27 cellular contexts compared by ENCODE assay signal in genomic region chr1:11492235-11492634, GRCh38. TPM values are rescaled to one million over a fixed set of nuclear protein-coding genes. Genes with fewer than 3 reads are reported as not detected.
DNase-seq lines count a peak whose midpoint lies in the region; ATAC-seq, FAIRE-seq and TF ChIP-seq lines count a peak whose summit lies in the region.
"Had no signal": no experiment of that assay in that cellular context is flagged by ENCODE, and none has a peak within 500 bp of the region (broad histone marks: within the 10 kb centered on the region; RNA-seq: fewer than 3 reads in every experiment).

No MANE protein-coding gene starts in this region.

- H3K27ac ChIP-seq in HepG2 (ENCODE audit: extremely low read length, insufficient read depth, low read length) (no peak overlapping the region), H9 (ENCODE audit: insufficient read length, low read depth, low read length) (no peak overlapping the region)
- H3K27ac ChIP-seq: 22Rv1; A549; BLaER1 treated with 17β-estradiol and CSF1 and Interleukin-3, amounts not matched to agents 10 nM and 100 nM; GM23248 had no signal

- no peak overlapping the region for H4K5ac ChIP-seq in H9 (ENCODE audit: insufficient read length, low read depth, low read length)

- H3K4me1 Mint-ChIP-seq in H9 = peaks cover 10 to 41% of the 10 kb centered on the region in 2 experiments
- H3K4me1 Mint-ChIP-seq: CD14-positive monocyte; CD8-positive, alpha-beta memory T cell had no signal

- no peak overlapping the region for H2BK15ac ChIP-seq in H9 (ENCODE audit: low read depth, low read length)

- no peaks in the 10 kb centered on the region for H3K79me1 ChIP-seq in H9 (ENCODE audit: insufficient read depth, low read depth, low read length, poor library complexity, severe bottlenecking)

- no peak overlapping the region for H2BK120ac ChIP-seq in H9 (ENCODE audit: low read depth, low read length, poor library complexity, severe bottlenecking)

- H2AFZ ChIP-seq in HepG2 (ENCODE audit: low read length) = no peak overlapping the region
- no peak overlapping the region for H2AFZ ChIP-seq in H9 (ENCODE audit: low read length)
- H2AFZ ChIP-seq: GM23248 had no signal

- no peak for TF ChIP-seq EP300 in HepG2 (IDR thresholded peaks at IDR 0.05; ENCODE audit: low read depth in 2 of 2, low read length in 2 of 2)
- no peak for TF ChIP-seq EP300 in HepG2 (CRISPR knock-in tag; IDR thresholded peaks at IDR 0.05; ENCODE audit: borderline replicate concordance)

- H3K4me3 Mint-ChIP-seq in H9 = no peak overlapping the region
- H3K4me3 Mint-ChIP-seq: CD14-positive monocyte; CD4-positive, alpha-beta T cell; CD8-positive, alpha-beta memory T cell had no signal

- no peak overlapping the region for H3K4me2 ChIP-seq in HepG2 (ENCODE audit: low read depth, low read length)
- H3K4me2 ChIP-seq in H9 (ENCODE audit: insufficient read depth, insufficient read length, low read length) = no peak overlapping the region
- H3K4me2 ChIP-seq: A549; BLaER1 treated with 17β-estradiol and CSF1 and Interleukin-3, amounts not matched to agents 10 nM and 100 nM had no signal

- H3K23ac ChIP-seq in H9 (ENCODE audit: insufficient read length, low read depth, low read length) = no peak overlapping the region

- H3K18ac ChIP-seq in H9 (ENCODE audit: insufficient read length, low read depth, low read length) = no peak overlapping the region

- H3K9ac ChIP-seq in HepG2 (ENCODE audit: insufficient read depth, low read depth, low read length) = no peak overlapping the region
- H3K9ac ChIP-seq in H9 (ENCODE audit: extremely low read depth, insufficient read length, low read length) = no peak overlapping the region
- H3K9ac ChIP-seq: BLaER1 treated with 17β-estradiol and CSF1 and Interleukin-3, amounts not matched to agents 10 nM and 100 nM; GM23248 had no signal

- CTCF ChIA-PET in HepG2 (lab: Yijun Ruan, JAX; ENCODE audit: low intra/inter-chr PET ratio, low total read pairs) = no interaction called here

- FAIRE-seq in HepG2 (lab: Jason Lieb, UNC) = no peak
- FAIRE-seq: A549, D721Med, GM12878, GM19239, H1 had no signal

- no peak overlapping the region for H3K14ac ChIP-seq in H9 (ENCODE audit: insufficient read depth, low read length)

- no peak overlapping the region for H4K91ac ChIP-seq in H9 (ENCODE audit: insufficient read length, low read depth, low read length)

- no peak overlapping the region for H2BK12ac ChIP-seq in H9 (ENCODE audit: insufficient read length, low read depth, low read length)

- BruUV-seq in HepG2 (replicated peaks; lab: Mats Ljungman, UMichigan) = no TSS peak

- WGBS in HepG2 (ENCODE audit: low lambda C conversion rate) = 0% methylated on average over 3 of the region's 7 CpGs
- WGBS in H9 (ENCODE audit: extremely low coverage, insufficient read length, low lambda C conversion rate) = no CpG with 5 or more reads among the region's 7 CpGs

- no peak overlapping the region for H2AK5ac ChIP-seq in H9 (ENCODE audit: insufficient read length, low read length)

- H4K20me1 ChIP-seq in HepG2 (ENCODE audit: insufficient read depth, low read length) (no peaks in the 10 kb centered on the region), H9 (ENCODE audit: control insufficient read depth, insufficient read depth, insufficient read length) (peaks cover 3% of the 10 kb centered on the region)

- H4K8ac ChIP-seq in H9 (replicated peaks; ENCODE audit: insufficient read length, low read depth, low read length) = no peak overlapping the region

- POLR2A ChIA-PET in HepG2 (lab: Yijun Ruan, JAX) = no interaction called here

- no peaks in the 10 kb centered on the region; the same call in none of the 2 replicates for H3K27me3 Mint-ChIP-seq in H9 (ENCODE audit: low read depth)

- peak; percentile 2 for DNase-seq in NCI-H146 (lab: John Stamatoyannopoulos, UW)
- no peak for DNase-seq in NCI-H146 treated with DMSO at 0.1 percent for 48 hours (lab: John Stamatoyannopoulos, UW; ENCODE audit: unreplicated experiment)
- DNase-seq in HepG2 (ENCODE audit: low spot score) = no peak
- DNase-seq in sciatic nerve (ENCODE audit: low spot score) = peak; percentile 12
- DNase-seq in NCI-H226 = no peak
- DNase-seq in H9 = no peak
- DNase-seq: ACHN; AML-193; BE2C; CD4-positive, alpha-beta T cell; CD8-positive, alpha-beta memory T cell; DMS 273 treated with DMSO at 0.1 percent for 48 hours; DMS79; EL; GDM1; GM23248; H7 had no signal

- no peak overlapping the region for H3T11ph ChIP-seq in H9 (ENCODE audit: low read length)

- peak overlapping the region in 1 of 3 experiments; percentile 93; a peak in 2 of 7 replicates for H3K27ac Mint-ChIP-seq in H9
- H3K27ac Mint-ChIP-seq: CD14-positive monocyte; CD4-positive, alpha-beta T cell had no signal

- no peak overlapping the region for H3K4ac ChIP-seq in H9 (ENCODE audit: low read depth, low read length)

- no peak overlapping the region for H3K56ac ChIP-seq in H9 (ENCODE audit: insufficient read length, low read depth, low read length)

- no peaks in the 10 kb centered on the region for H3K9me3 ChIP-seq in HepG2 (ENCODE audit: low read length)
- H3K9me3 ChIP-seq in H9 (ENCODE audit: control insufficient read depth, low read depth, low read length) = no peaks in the 10 kb centered on the region
- H3K9me3 ChIP-seq: A549, BE2C had no signal

- peaks cover 0 to 9% (median 5%) of the 10 kb centered on the region in 3 experiments; a peak in 5 of 7 replicates for H3K36me3 Mint-ChIP-seq in H9 (ENCODE audit: insufficient read depth in 1 of 3, low read depth in 3 of 3)
- H3K36me3 Mint-ChIP-seq: CD14-positive monocyte; CD8-positive, alpha-beta memory T cell had no signal

- no peak overlapping the region for H2BK20ac ChIP-seq in H9 (ENCODE audit: low read depth, low read length, poor library complexity, severe bottlenecking)

- ATAC-seq in HepG2 (peak; percentile 54; the same call in 2 of the 3 replicates), sciatic nerve (no peak), esophagus mucosa (no peak)
- ATAC-seq: A549, GM12878, HCT116 had no signal

- TF ChIP-seq POLR2A in HepG2 (IDR thresholded peaks at IDR 0.05; ENCODE audit: insufficient read depth in 1 of 2, low read depth in 2 of 2, low read length in 2 of 2) = no peak

- no peak overlapping the region for H3K4me3 ChIP-seq in HepG2 (replicated peaks in 1 of 3; ENCODE audit: insufficient read depth in 1 of 3, low read depth in 2 of 3, low read length in 3 of 3)
- H3K4me3 ChIP-seq: A549; BLaER1 treated with 17β-estradiol and CSF1 and Interleukin-3, amounts not matched to agents 10 nM and 100 nM; GM12878; GM23248 had no signal

- H3K79me2 ChIP-seq in HepG2 (ENCODE audit: insufficient read depth, low read length) = no peaks in the 10 kb centered on the region
- no peaks in the 10 kb centered on the region for H3K79me2 ChIP-seq in H9 (ENCODE audit: insufficient read depth, low read length)

- no peaks in the 10 kb centered on the region for H3K4me1 ChIP-seq in HepG2 (ENCODE audit: insufficient read depth, low read length)
- H3K4me1 ChIP-seq in H9 (ENCODE audit: insufficient read depth, low read length) = 0 out of 2 replicates have a peak, but pooled peaks cover 2% of the 10 kb centered on the region
- H3K4me1 ChIP-seq: A549; BE2C; BLaER1 treated with 17β-estradiol and CSF1 and Interleukin-3, amounts not matched to agents 10 nM and 100 nM had no signal

- intact Hi-C loops in HepG2 (cut with micrococcal nuclease; ENCODE audit: unreplicated experiment) = no loop called here
- intact Hi-C loops in sciatic nerve (cut with DNase I) = no loop called here

- no peak for TF ChIP-seq CTCF in HepG2 (CRISPR knock-in tag; IDR thresholded peaks at IDR 0.05)
- TF ChIP-seq CTCF in H9 (conservative IDR thresholded peaks at IDR 0.05) = no peak

- H3K9me3 Mint-ChIP-seq in H9 = peaks cover 3 to 5% of the 10 kb centered on the region in 2 experiments; a peak in 3 of 5 replicates
- H3K9me3 Mint-ChIP-seq: CD4-positive, alpha-beta T cell had no signal

- H3K36me3 ChIP-seq in HepG2 (replicated peaks in 1 of 2; ENCODE audit: control insufficient read depth in 1 of 2, insufficient read depth in 2 of 2, low read length in 2 of 2) = no peaks in the 10 kb centered on the region
- H3K36me3 ChIP-seq: BE2C; BLaER1 treated with 17β-estradiol and CSF1 and Interleukin-3, amounts not matched to agents 10 nM and 100 nM had no signal

- peaks cover 3 to 39% of the 10 kb centered on the region in 2 experiments for H3K27me3 ChIP-seq in HepG2 (ENCODE audit: control insufficient read depth in 1 of 2, insufficient read depth in 2 of 2, low read length in 2 of 2)
- no peaks in the 10 kb centered on the region for H3K27me3 ChIP-seq in H9 (ENCODE audit: insufficient read depth, low read length)
- H3K27me3 ChIP-seq: BE2C had no signal

- H2BK5ac ChIP-seq in H9 (ENCODE audit: insufficient read length, low read length) = no peak overlapping the region

- no peaks in the 10 kb centered on the region for H3K23me2 ChIP-seq in H9 (ENCODE audit: insufficient read length, low read depth, low read length, poor library complexity, severe bottlenecking)

- in situ Hi-C loops in HepG2 (cut with HindIII; ENCODE audit: extremely low pct_ligation_motif_present, low pct_unique_long_range_greater_than_20kb) = no loop called here

- TF ChIP-seq RAD21 in HepG2 (CRISPR knock-in tag; IDR thresholded peaks at IDR 0.05) = no peak

RNA-seq across cellular contexts. Expression of gene DISP3, which starts 13.3 kb away (rescaled TPM):
- total RNA-seq in HepG2 (2016; rRNA removed; fragmentation: Illumina TruSeq; extraction: Trizol) (0.13 and 0.17 TPM in 2 replicates), sciatic nerve (0.18 TPM), esophagus mucosa (not detected), H9 (2021) (3.5 and 3.6 TPM in 2 replicates)
- not detected in 2 replicates for total RNA-seq in HepG2 (2016; cell fraction: cytosol; rRNA removed; fragmentation: Illumina TruSeq; extraction: Trizol; ENCODE audit: low read depth)
- total RNA-seq in HepG2 (2016; cell fraction: insoluble cytoplasmic fraction; rRNA removed; fragmentation: Illumina TruSeq; extraction: Trizol) = 0.13 TPM in 1 of 2 replicates, not detected in the other
- not detected in 2 replicates for total RNA-seq in HepG2 (2016; cell fraction: membrane; rRNA removed; fragmentation: Illumina TruSeq; extraction: Trizol)
- 0.22 TPM in 1 of 2 replicates, not detected in the other for total RNA-seq in HepG2 (2016; cell fraction: nucleus; rRNA removed; fragmentation: Illumina TruSeq; extraction: Trizol)
- polyA plus RNA-seq in HepG2 (2011; rRNA removed) = 0.08 and 0.09 TPM in 2 replicates
- 0.03 TPM in 1 of 2 replicates, not detected in the other for polyA plus RNA-seq in HepG2 (2011; cell fraction: cytosol; rRNA removed)
- polyA plus RNA-seq in HepG2 (2011; cell fraction: nucleus; rRNA removed) = 0.12 and 0.29 TPM in 2 replicates
- 0.07 TPM in 1 of 2 replicates, not detected in the other for polyA plus RNA-seq in HepG2 (2012)
- polyA plus RNA-seq in HepG2 (2016; cell fraction: cytosol; fragmentation: Illumina TruSeq; extraction: Trizol; ENCODE audit: low read depth) = not detected in 2 replicates
- not detected in 2 replicates for polyA plus RNA-seq in HepG2 (2016; cell fraction: insoluble cytoplasmic fraction; fragmentation: Illumina TruSeq; extraction: Trizol; ENCODE audit: low read depth)
- polyA plus RNA-seq in HepG2 (2016; cell fraction: membrane; fragmentation: Illumina TruSeq; extraction: Trizol; ENCODE audit: low read depth) = not detected in 2 replicates
- 0.31 TPM in 1 of 2 replicates, not detected in the other for polyA plus RNA-seq in HepG2 (2016; cell fraction: nucleus; fragmentation: Illumina TruSeq; extraction: Trizol; ENCODE audit: insufficient read depth, low read depth)
- polyA minus RNA-seq in HepG2 (2011; rRNA and poly(A)+ RNA removed; ENCODE audit: low replicate concordance) = not detected in 2 replicates
- polyA minus RNA-seq in HepG2 (2011; cell fraction: cytosol; rRNA and poly(A)+ RNA removed) = not detected in 2 replicates
- 0.12 and 0.13 TPM in 2 replicates for polyA minus RNA-seq in HepG2 (2011; cell fraction: nucleus; rRNA and poly(A)+ RNA removed)
- total RNA-seq: GM23248 had no signal
- polyA plus RNA-seq: CD14-positive monocyte, GM23248 had no signal

Comparison
In these comparisons a context has a peak if more than half of its experiments do, and no peak if none do; other contexts are left out.
1. DNase-seq: peak in NCI-H146 (single experiment) and sciatic nerve (single experiment); none in NCI-H146 treated with DMSO at 0.1 percent for 48 hours (single experiment), HepG2 (single experiment), NCI-H226 (single experiment) and H9 (single experiment).